ENCODE assay signal across 7 cellular contexts in the genomic region with DNA sequence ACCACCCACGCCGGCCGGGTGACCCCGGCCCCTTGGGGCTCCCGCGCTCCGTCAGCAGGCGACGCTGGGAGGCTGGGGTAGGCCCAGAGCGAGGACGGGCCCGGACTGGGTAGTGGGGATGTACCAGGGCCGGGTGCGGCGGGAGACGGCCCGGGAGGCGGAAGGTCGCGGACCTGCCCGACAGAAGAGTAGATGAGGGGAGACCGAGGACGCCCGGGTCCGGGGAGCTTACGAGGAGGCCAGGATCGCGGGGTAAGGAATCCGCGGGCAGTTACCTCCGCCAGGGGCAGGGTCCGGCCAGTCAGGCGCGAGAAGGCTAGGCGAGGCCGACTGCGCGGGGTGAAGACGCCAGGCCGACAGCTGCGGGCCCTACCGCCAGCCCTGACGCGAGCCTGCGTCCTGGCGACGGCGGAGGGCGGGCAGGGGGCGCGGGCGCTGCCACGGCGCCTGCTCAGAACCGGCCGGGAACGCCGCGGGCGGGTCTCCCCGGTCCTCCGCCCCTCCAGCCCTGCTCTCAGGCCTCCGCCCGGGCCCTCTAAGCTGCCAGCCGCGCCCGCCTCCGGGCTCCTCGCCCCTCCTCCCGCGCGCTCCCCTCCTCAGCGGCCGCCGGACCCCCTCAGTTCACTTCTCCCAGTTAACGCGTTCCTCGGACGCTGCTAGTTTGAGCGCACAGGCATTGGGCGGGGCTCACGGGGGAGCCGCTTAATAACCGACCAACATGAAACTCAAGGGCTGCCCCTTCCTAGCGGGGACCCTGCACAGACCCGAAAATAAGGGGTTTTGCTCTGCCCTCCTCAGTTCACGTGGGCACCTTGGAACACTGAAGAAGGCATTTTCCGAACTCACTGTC. TPM values are rescaled to one million over a fixed set of nuclear protein-coding genes. Genes with fewer than 3 reads are reported as not detected.
A peak's percentile ranks its signal among the peaks of the same experiment; 100 is the strongest.
DNase-seq lines count a peak whose midpoint lies in the region; ATAC-seq and TF ChIP-seq lines count a peak whose summit lies in the region.

A gene (minus strand): TSS at position 407 of the 850 bp plus-strand sequence. CDS start 1,678 bp downstream, outside the sequence.

- H3K27ac Mint-ChIP-seq in brain: peak within 1 kb of the TSS; percentile 88 to 98 (median 96)

- TF ChIP-seq CTCF in brain (conservative IDR thresholded peaks at IDR 0.05): peak in 1 of 2 experiments; percentile 20

- DNase-seq in NCI-H146 treated with DMSO at 0.1 percent for 48 hours (lab: John Stamatoyannopoulos, UW; ENCODE audit: unreplicated experiment) (peak; percentile 64), T1000 (lab: John Stamatoyannopoulos, UW) (peak; percentile 76), skeletal muscle cell (ENCODE audit: low read depth) (peak; percentile 58)

- H3K4me1 Mint-ChIP-seq in brain: peaks cover 58% of the 10 kb centered on the region

- H3K4me3 ChIP-seq in iPS-11a (ENCODE audit: low read depth, low read length) (peak within 1 kb of the TSS; percentile 66), skeletal muscle cell (ENCODE audit: low read depth, low read length) (peak within 1 kb of the TSS; percentile 91)

- no peaks in the 10 kb centered on the region for H3K36me3 Mint-ChIP-seq in brain

- peaks cover 6% of the 10 kb centered on the region for H3K27me3 Mint-ChIP-seq in brain

- peaks cover 0 to 6% (median 0%) of the 10 kb centered on the region in 5 experiments for H3K9me3 Mint-ChIP-seq in brain

- peak; percentile 91 for ATAC-seq in GM18498 (IDR thresholded peaks at IDR 0.05; ENCODE audit: unreplicated experiment)
- peak; percentile 89 for ATAC-seq in HG02798 (IDR thresholded peaks at IDR 0.05; ENCODE audit: poor library complexity, unreplicated experiment)

- peak within 1 kb of the TSS; percentile 87 to 95 (median 91) for H3K4me3 Mint-ChIP-seq in brain

RNA-seq across cellular contexts. Expression of the gene that starts here (rescaled TPM):
- 4.0 TPM for polyA plus RNA-seq in brain (ENCODE audit: insufficient read depth, low read depth, low replicate concordance)

Comparison
In these comparisons a context has a peak if more than half of its experiments do, and no peak if none do; other contexts are left out.
1. Peak in every context shown above with its lines: DNase-seq, ATAC-seq and H3K4me3 ChIP-seq.